Comparison of ENCODE assay signal across 4 cellular contexts in the genomic region with DNA sequence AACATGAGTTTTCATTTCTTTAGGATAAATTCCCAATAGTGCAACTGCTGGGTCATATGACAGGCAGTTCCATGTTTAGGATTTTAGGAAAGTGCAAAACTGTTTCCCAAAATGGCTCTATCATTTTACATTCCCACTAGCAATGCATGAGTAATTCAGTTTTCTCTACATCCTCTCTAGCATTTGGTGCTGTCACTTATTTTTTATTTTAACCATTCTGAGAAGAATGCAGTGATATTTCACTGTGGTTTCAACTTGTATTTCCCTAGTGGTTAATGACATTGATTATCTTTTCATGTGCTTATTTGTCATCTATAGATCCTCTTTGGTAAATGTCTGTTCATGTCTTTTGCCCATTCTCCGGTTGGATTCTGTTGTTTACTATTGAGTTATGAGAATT.
"Had no signal": no experiment of that assay in that cellular context is flagged by ENCODE, and none has a peak within 500 bp of the region (broad histone marks: within the 10 kb centered on the region; RNA-seq: fewer than 3 reads in every experiment).

No MANE protein-coding gene starts in this region.

- H3K27me3 Mint-ChIP-seq: IgD-negative memory B cell had no signal

- ATAC-seq: GM23338, HepG2 had no signal

- H3K27ac Mint-ChIP-seq: GM23338, H9, IgD-negative memory B cell had no signal

- DNase-seq: H9 had no signal

- H3K4me3 Mint-ChIP-seq: GM23338, H9 had no signal

- H3K9me3 Mint-ChIP-seq: GM23338 had no signal

- H3K4me1 Mint-ChIP-seq: GM23338, H9 had no signal
